ENCODE assay signal across 13 cellular contexts in genomic region chr7:2195403-2196246, GRCh38. TPM values are rescaled to one million over a fixed set of nuclear protein-coding genes. Genes with fewer than 3 reads are reported as not detected.
A peak's percentile ranks its signal among the peaks of the same experiment; 100 is the strongest.
DNase-seq lines count a peak whose midpoint lies in the region; ATAC-seq and TF ChIP-seq lines count a peak whose summit lies in the region.
"Had no signal": no experiment of that assay in that cellular context is flagged by ENCODE, and none has a peak within 500 bp of the region (broad histone marks: within the 10 kb centered on the region; RNA-seq: fewer than 3 reads in every experiment).

No MANE protein-coding gene starts in this region.

- H3K4me1 Mint-ChIP-seq in activated CD4-positive, alpha-beta T cell treated with anti-CD3 and anti-CD28 coated beads for 36 hours = no peaks in the 10 kb centered on the region

- POLR2A ChIA-PET in activated CD4-positive, alpha-beta T cell treated with anti-CD3 and anti-CD28 coated beads for 36 hours (lab: Charles Lee) = no interaction called here

- H3K27me3 Mint-ChIP-seq in activated CD4-positive, alpha-beta T cell treated with anti-CD3 and anti-CD28 coated beads for 36 hours = no peaks in the 10 kb centered on the region
- H3K27me3 Mint-ChIP-seq: effector memory CD8-positive, alpha-beta T cell had no signal

- H3K27ac ChIP-seq in foreskin keratinocyte = no peak overlapping the region
- H3K27ac ChIP-seq: lower lobe of right lung had no signal

- TF ChIP-seq CTCF in foreskin keratinocyte (conservative IDR thresholded peaks at IDR 0.05) = no peak

- H3K4me3 Mint-ChIP-seq in activated CD4-positive, alpha-beta T cell treated with anti-CD3 and anti-CD28 coated beads for 36 hours = no peak overlapping the region
- H3K4me3 Mint-ChIP-seq: activated T-helper 1 cell treated with anti-CD3 and anti-CD28 coated beads, Interleukin-12 subunit alpha, Interleukin-12 subunit beta, Interleukin-2, Interleukin-4 antibody, amounts not matched to agents 30 ng/mL and 10 ng/mL and 1 ng/mL, durations not matched to agents 14 hours and 24 hours and 36 hours; effector memory CD8-positive, alpha-beta T cell had no signal

- CTCF ChIA-PET in activated CD4-positive, alpha-beta T cell treated with anti-CD3 and anti-CD28 coated beads for 36 hours (lab: Charles Lee) = interaction anchor here (0.6 to 1.4 kb wide), 14 partner anchors 9 to 615 kb away, joined by 3 to 6 read pairs (median 3); no protein-coding TSS in a partner anchor

- peaks cover 37% of the 10 kb centered on the region for H3K36me3 Mint-ChIP-seq in activated CD4-positive, alpha-beta T cell treated with anti-CD3 and anti-CD28 coated beads for 36 hours (ENCODE audit: low read depth)

- peak; percentile 54 for ATAC-seq in foreskin keratinocyte
- no peak for ATAC-seq in activated CD4-positive, alpha-beta T cell treated with anti-CD3 and anti-CD28 coated beads for 36 hours
- ATAC-seq: effector memory CD8-positive, alpha-beta T cell; lower lobe of right lung had no signal

- no peak overlapping the region for H3K27ac Mint-ChIP-seq in activated CD4-positive, alpha-beta T cell treated with anti-CD3 and anti-CD28 coated beads for 36 hours
- H3K27ac Mint-ChIP-seq: activated T-helper 1 cell treated with anti-CD3 and anti-CD28 coated beads, Interleukin-12 subunit alpha, Interleukin-12 subunit beta, Interleukin-2, Interleukin-4 antibody, amounts not matched to agents 30 ng/mL and 10 ng/mL and 1 ng/mL, durations not matched to agents 14 hours and 24 hours and 36 hours; effector memory CD8-positive, alpha-beta T cell had no signal

- no peaks in the 10 kb centered on the region for H3K27me3 ChIP-seq in foreskin keratinocyte

- peak; percentile 68 for DNase-seq in DMS79 (lab: John Stamatoyannopoulos, UW)
- DNase-seq in NCI-H446 treated with DMSO at 0.1 percent for 48 hours (lab: John Stamatoyannopoulos, UW) = peak; percentile 94
- DNase-seq in foreskin keratinocyte = peak; percentile 58 to 75
- DNase-seq in occipital lobe (lab: John Stamatoyannopoulos, UW) = peak; percentile 69
- DNase-seq in NK-92 (lab: John Stamatoyannopoulos, UW; ENCODE audit: unreplicated experiment) = no peak
- no peak for DNase-seq in activated T-cell treated with anti-CD3 and anti-CD28 coated beads for 4 hours
- no peak for DNase-seq in NCI-H526 (lab: John Stamatoyannopoulos, UW)
- DNase-seq in activated CD4-positive, alpha-beta T cell treated with anti-CD3 and anti-CD28 coated beads for 36 hours = no peak
- DNase-seq: activated CD4-positive, alpha-beta T cell treated with anti-CD3 and anti-CD28 coated beads for 1 hour; effector memory CD8-positive, alpha-beta T cell; lower lobe of right lung; stimulated activated CD4-positive, alpha-beta T cell treated with anti-CD3 and anti-CD28 coated beads, Interleukin-1b, Interleukin-23, amount 100 ng/mL, for 48 hours had no signal

- H3K9me3 Mint-ChIP-seq in activated CD4-positive, alpha-beta T cell treated with anti-CD3 and anti-CD28 coated beads for 36 hours (ENCODE audit: low read depth) = no peaks in the 10 kb centered on the region
- H3K9me3 Mint-ChIP-seq: activated T-helper 1 cell treated with anti-CD3 and anti-CD28 coated beads, Interleukin-12 subunit alpha, Interleukin-12 subunit beta, Interleukin-2, Interleukin-4 antibody, amounts not matched to agents 30 ng/mL and 10 ng/mL and 1 ng/mL, durations not matched to agents 14 hours and 24 hours and 36 hours; effector memory CD8-positive, alpha-beta T cell had no signal

- intact Hi-C loops in activated CD4-positive, alpha-beta T cell treated with anti-CD3 and anti-CD28 coated beads for 36 hours (cut with DNase I, micrococcal nuclease) = no loop called here

- H3K4me1 ChIP-seq in foreskin keratinocyte = peaks cover 26% of the 10 kb centered on the region
- H3K4me1 ChIP-seq: lower lobe of right lung had no signal

RNA-seq across cellular contexts. Expression of gene MAD1L1, which starts 37.1 kb away (rescaled TPM):
- total RNA-seq in foreskin keratinocyte (52.4 and 61.9 TPM in 2 replicates), occipital lobe (24.2 TPM)
- 43.9 and 56.4 TPM in 2 replicates for polyA plus RNA-seq in foreskin keratinocyte
- total RNA-seq in activated CD4-positive, alpha-beta T cell treated with anti-CD3 and anti-CD28 coated beads for 36 hours = 10 to 100 TPM; 50.2 to 61.7 TPM

RNA-seq across cellular contexts. Expression of gene MRM2, which starts 46.4 kb away (rescaled TPM):
- total RNA-seq in foreskin keratinocyte = 31.8 and 34.5 TPM in 2 replicates
- 38.7 and 43.1 TPM in 2 replicates for polyA plus RNA-seq in foreskin keratinocyte
- total RNA-seq in occipital lobe = 15.0 TPM
- 10 to 100 TPM; 28.7 to 32.1 TPM for total RNA-seq in activated CD4-positive, alpha-beta T cell treated with anti-CD3 and anti-CD28 coated beads for 36 hours

RNA-seq across cellular contexts. Expression of gene NUDT1, which starts 46.4 kb away (rescaled TPM):
- total RNA-seq in foreskin keratinocyte = 71.6 and 80.1 TPM in 2 replicates
- polyA plus RNA-seq in foreskin keratinocyte = 118 TPM in 2 replicates
- 13.7 TPM for total RNA-seq in occipital lobe
- total RNA-seq in activated CD4-positive, alpha-beta T cell treated with anti-CD3 and anti-CD28 coated beads for 36 hours = 100 to 1,000 TPM in 1 of 2 experiments, 10 to 100 TPM in 1; 52.5 to 100 TPM

Comparison
In these comparisons a context has a peak if more than half of its experiments do, and no peak if none do; other contexts are left out.
1. DNase-seq: peak in DMS79 (single experiment), NCI-H446 treated with DMSO at 0.1 percent for 48 hours (single experiment), foreskin keratinocyte (2 of 2) and occipital lobe (single experiment); none in NK-92 (single experiment), activated T-cell treated with anti-CD3 and anti-CD28 coated beads for 4 hours (single experiment), NCI-H526 (0 of 2) and activated CD4-positive, alpha-beta T cell treated with anti-CD3 and anti-CD28 coated beads for 36 hours (single experiment).